In genomic region chr1:156910309-156910782, GRCh38 we compare ENCODE assay signal across 7 cellular contexts.
A peak's percentile ranks its signal among the peaks of the same experiment; 100 is the strongest.
DNase-seq lines count a peak whose midpoint lies in the region; ATAC-seq and TF ChIP-seq lines count a peak whose summit lies in the region.

No MANE protein-coding gene starts in this region.

- peak; percentile 88 for TF ChIP-seq CTCF in GM12872 (IDR thresholded peaks at IDR 0.05; ENCODE audit: insufficient read depth, low read depth, low read length)

- no peak for ATAC-seq in GM18861 (IDR thresholded peaks at IDR 0.05; ENCODE audit: unreplicated experiment)

- peak; percentile 73 for DNase-seq in NCI-H1694 treated with DMSO at 0.1 percent for 48 hours (lab: John Stamatoyannopoulos, UW)
- DNase-seq in activated T-cell treated with anti-CD3 and anti-CD28 coated beads, Interleukin-2, amount 50 U/mL, for 1 hour: peak; percentile 65
- peak; percentile 73 for DNase-seq in germinal center (ENCODE audit: low spot score)
- DNase-seq in stimulated activated CD4-positive, alpha-beta T cell treated with anti-CD3 and anti-CD28 coated beads, Interleukin-1b, Interleukin-23, amount 100 ng/mL, for 24 hours (ENCODE audit: low read depth in 4 of 4, low spot score in 1 of 4): peak in 3 of 4 experiments; percentile 35 to 47 (median 37)
- DNase-seq in hippocampal formation (lab: John Stamatoyannopoulos, UW): no peak

Comparison
In these comparisons a context has a peak if more than half of its experiments do, and no peak if none do; other contexts are left out.
1. DNase-seq: peak in NCI-H1694 treated with DMSO at 0.1 percent for 48 hours (single experiment), activated T-cell treated with anti-CD3 and anti-CD28 coated beads, Interleukin-2, amount 50 U/mL, for 1 hour (single experiment), germinal center (single experiment) and stimulated activated CD4-positive, alpha-beta T cell treated with anti-CD3 and anti-CD28 coated beads, Interleukin-1b, Interleukin-23, amount 100 ng/mL, for 24 hours (3 of 4); none in hippocampal formation (0 of 2).